In genomic region chr20:58994390-58995159, GRCh38 we compare ENCODE assay signal across 19 cellular contexts. TPM values are rescaled to one million over a fixed set of nuclear protein-coding genes. Genes with fewer than 3 reads are reported as not detected.
DNase-seq lines count a peak whose midpoint lies in the region; ATAC-seq and TF ChIP-seq lines count a peak whose summit lies in the region.
"Had no signal": no experiment of that assay in that cellular context is flagged by ENCODE, and none has a peak within 500 bp of the region (broad histone marks: within the 10 kb centered on the region; RNA-seq: fewer than 3 reads in every experiment).

No MANE protein-coding gene starts in this region.

- H2AFZ ChIP-seq in IMR-90 (replicated peaks; ENCODE audit: low read length, poor library complexity), result no peak overlapping the region
- H2AFZ ChIP-seq in osteoblast (ENCODE audit: low read length), result no peak overlapping the region
- H2AFZ ChIP-seq: neural progenitor cell had no signal

- H4K91ac ChIP-seq in IMR-90 (ENCODE audit: insufficient read depth, low read depth, low read length), result no peak overlapping the region

- in situ Hi-C loops in IMR-90 (cut with MboI; ENCODE audit: low sequenced_read_pairs), result no loop called here

- H3K9me3 Mint-ChIP-seq in activated T-cell treated with anti-CD3 and anti-CD28 coated beads, Interleukin-2, amount 50 U/mL, for 24 hours, result no peaks in the 10 kb centered on the region
- no peaks in the 10 kb centered on the region for H3K9me3 Mint-ChIP-seq in activated naive CD8-positive, alpha-beta T cell treated with anti-CD3 and anti-CD28 coated beads, Interleukin-2, amount 50 U/mL, for 24 hours
- H3K9me3 Mint-ChIP-seq: neural progenitor cell, WTC11 had no signal

- H3K14ac ChIP-seq in IMR-90 (replicated peaks; ENCODE audit: low read depth, low read length), result no peak overlapping the region

- no peak overlapping the region for H3K4ac ChIP-seq in IMR-90 (ENCODE audit: low read depth, low read length)

- H2AK9ac ChIP-seq in IMR-90 (replicated peaks; ENCODE audit: low read depth, low read length, poor library complexity), result no peak overlapping the region

- 73% methylated on average over 3 of the region's 17 CpGs; no CpG with 5 or more reads in 1 of the 2 experiments for WGBS in IMR-90 (ENCODE audit: extremely low coverage in 2 of 2, insufficient read length in 1 of 2), 2 experiments

- H3K4me3 Mint-ChIP-seq in activated T-cell treated with anti-CD3 and anti-CD28 coated beads, Interleukin-2, amount 50 U/mL, for 24 hours, result no peak overlapping the region
- no peak overlapping the region for H3K4me3 Mint-ChIP-seq in activated naive CD8-positive, alpha-beta T cell treated with anti-CD3 and anti-CD28 coated beads, Interleukin-2, amount 50 U/mL, for 24 hours
- H3K4me3 Mint-ChIP-seq: activated naive CD8-positive, alpha-beta T cell; neural progenitor cell; WTC11 had no signal

- peaks cover 2% of the 10 kb centered on the region for H3K4me1 Mint-ChIP-seq in activated T-cell treated with anti-CD3 and anti-CD28 coated beads, Interleukin-2, amount 50 U/mL, for 24 hours (ENCODE audit: low read depth)
- no peaks in the 10 kb centered on the region for H3K4me1 Mint-ChIP-seq in activated naive CD8-positive, alpha-beta T cell treated with anti-CD3 and anti-CD28 coated beads, Interleukin-2, amount 50 U/mL, for 24 hours
- H3K4me1 Mint-ChIP-seq: neural progenitor cell, WTC11 had no signal

- peak overlapping the region; percentile 61 for H3K27ac Mint-ChIP-seq in activated T-cell treated with anti-CD3 and anti-CD28 coated beads, Interleukin-2, amount 50 U/mL, for 24 hours
- H3K27ac Mint-ChIP-seq in activated naive CD8-positive, alpha-beta T cell treated with anti-CD3 and anti-CD28 coated beads, Interleukin-2, amount 50 U/mL, for 24 hours, result peak overlapping the region; percentile 27
- H3K27ac Mint-ChIP-seq: activated naive CD8-positive, alpha-beta T cell; neural progenitor cell had no signal

- POLR2A ChIA-PET in IMR-90 (lab: Charles Lee; ENCODE audit: unreplicated experiment), result interaction anchor here (0.7 kb wide), 1 partner anchor 25 kb away, joined by 21 read pairs; the partner anchor contains the start of gene TUBB1

- TF ChIP-seq CTCF in IMR-90 (conservative IDR thresholded peaks at IDR 0.05; ENCODE audit: low read depth, low read length) (no peak), osteoblast (IDR thresholded peaks at IDR 0.05; ENCODE audit: extremely low read depth, low read depth, low read length) (no peak)

- dilution Hi-C loops in IMR-90 (cut with HindIII; ENCODE audit: low sequenced_read_pairs, unreplicated experiment), result no loop called here

- H2AK5ac ChIP-seq in IMR-90 (ENCODE audit: low read depth, low read length), result no peak overlapping the region

- peaks cover 15% of the 10 kb centered on the region for H4K20me1 ChIP-seq in IMR-90 (ENCODE audit: insufficient read depth, low read length)
- H4K20me1 ChIP-seq in osteoblast (ENCODE audit: insufficient read depth, low read length), result peaks cover 16% of the 10 kb centered on the region

- H3K56ac ChIP-seq in IMR-90 (ENCODE audit: extremely low read depth, insufficient read depth, low read length), result no peak overlapping the region

- no peak for TF ChIP-seq RAD21 in IMR-90 (IDR thresholded peaks at IDR 0.05; ENCODE audit: low read length)

- no peak overlapping the region for H2BK15ac ChIP-seq in IMR-90 (ENCODE audit: low read depth, low read length)

- H3K18ac ChIP-seq in IMR-90 (ENCODE audit: low read depth, low read length), result no peak overlapping the region

- intact Hi-C loops in IMR-90 (cut with micrococcal nuclease), result no loop called here

- no peak for TF ChIP-seq POLR2A in IMR-90 (IDR thresholded peaks at IDR 0.05; ENCODE audit: low read depth, low read length)

- H3K4me1 ChIP-seq in IMR-90 (ENCODE audit: control insufficient read depth, insufficient read depth, low read length) (peaks cover 6% of the 10 kb centered on the region; the same call in 1 of the 2 replicates), osteoblast (ENCODE audit: insufficient read depth, low read length) (no peaks in the 10 kb centered on the region)
- H3K4me1 ChIP-seq: esophagus squamous epithelium, neural progenitor cell, uterus had no signal

- H3K9me1 ChIP-seq in IMR-90 (ENCODE audit: insufficient read depth, low read length), result peaks cover 19% of the 10 kb centered on the region

- no peaks in the 10 kb centered on the region for H3K27me3 ChIP-seq in IMR-90 (ENCODE audit: control insufficient read depth, insufficient read depth, low read length)
- no peaks in the 10 kb centered on the region for H3K27me3 ChIP-seq in osteoblast (ENCODE audit: insufficient read depth, low read length)
- H3K27me3 ChIP-seq: brain microvascular endothelial cell, esophagus squamous epithelium, neural progenitor cell, uterus had no signal

- CTCF ChIA-PET in IMR-90 (lab: Yijun Ruan, JAX), result interaction anchor here (1.2 kb wide), 1 partner anchor 12 kb away, joined by 3 read pairs; no protein-coding TSS in a partner anchor

- no peak overlapping the region for H3K23ac ChIP-seq in IMR-90 (ENCODE audit: low read depth, low read length)

- H3K27ac ChIP-seq in IMR-90 (ENCODE audit: insufficient read depth, low read length), result no peak overlapping the region
- no peak overlapping the region for H3K27ac ChIP-seq in osteoblast (ENCODE audit: low read depth, low read length)
- H3K27ac ChIP-seq: brain microvascular endothelial cell, esophagus squamous epithelium, neural progenitor cell, uterus had no signal

- H3K79me2 ChIP-seq in osteoblast (ENCODE audit: insufficient read depth, low read length), result no peaks in the 10 kb centered on the region

- peaks cover 17 to 41% of the 10 kb centered on the region in 2 experiments for H3K79me1 ChIP-seq in IMR-90 (ENCODE audit: low read depth in 1 of 2, low read length in 2 of 2)

- no peak overlapping the region for H3K4me2 ChIP-seq in IMR-90 (ENCODE audit: low read depth, low read length)
- H3K4me2 ChIP-seq in osteoblast (ENCODE audit: insufficient read depth, low read length), result no peak overlapping the region
- H3K4me2 ChIP-seq: neural progenitor cell had no signal

- no peak overlapping the region for H4K8ac ChIP-seq in IMR-90 (ENCODE audit: low read depth in 2 of 2, low read length in 2 of 2)

- H2BK120ac ChIP-seq in IMR-90 (ENCODE audit: low read depth, low read length), result no peak overlapping the region

- H4K5ac ChIP-seq in IMR-90 (ENCODE audit: low read depth, low read length), result no peak overlapping the region

- H2BK20ac ChIP-seq in IMR-90 (ENCODE audit: low read depth, low read length), result no peak overlapping the region

- H3K9ac ChIP-seq in IMR-90 (ENCODE audit: low read depth, low read length), result no peak overlapping the region
- H3K9ac ChIP-seq: neural progenitor cell had no signal

- H3K9me3 ChIP-seq in IMR-90 (ENCODE audit: control insufficient read depth, insufficient read depth, low read length), result no peaks in the 10 kb centered on the region
- H3K9me3 ChIP-seq in osteoblast (ENCODE audit: low read depth, low read length), result no peaks in the 10 kb centered on the region
- H3K9me3 ChIP-seq: esophagus squamous epithelium, uterus had no signal

- ATAC-seq in IMR-90 (ENCODE audit: low read depth) (no peak), GM21529 (IDR thresholded peaks at IDR 0.05; ENCODE audit: unreplicated experiment) (no peak), HG03439 (IDR thresholded peaks at IDR 0.05; ENCODE audit: unreplicated experiment) (no peak)
- ATAC-seq in activated naive CD8-positive, alpha-beta T cell treated with anti-CD3 and anti-CD28 coated beads, Interleukin-2, amount 50 U/mL, for 24 hours, result no peak
- ATAC-seq: WTC11 had no signal

- no peak overlapping the region for H2BK5ac ChIP-seq in IMR-90 (ENCODE audit: low read depth, low read length, poor library complexity, severe bottlenecking)

- H3K4me3 ChIP-seq in IMR-90 (ENCODE audit: insufficient read depth, low read depth, low read length) (no peak overlapping the region), osteoblast (ENCODE audit: insufficient read depth, low read length) (no peak overlapping the region)
- H3K4me3 ChIP-seq: esophagus squamous epithelium, neural progenitor cell, uterus had no signal

- BruUV-seq in IMR-90 (replicated peaks; lab: Mats Ljungman, UMichigan), result TSS peak; percentile 72

- no peaks in the 10 kb centered on the region for H3K27me3 Mint-ChIP-seq in activated T-cell treated with anti-CD3 and anti-CD28 coated beads, Interleukin-2, amount 50 U/mL, for 24 hours
- no peaks in the 10 kb centered on the region for H3K27me3 Mint-ChIP-seq in activated naive CD8-positive, alpha-beta T cell treated with anti-CD3 and anti-CD28 coated beads, Interleukin-2, amount 50 U/mL, for 24 hours
- H3K27me3 Mint-ChIP-seq: activated naive CD8-positive, alpha-beta T cell had no signal

- no peak for DNase-seq in activated T-cell treated with anti-CD3 and anti-CD28 coated beads, Interleukin-2, amount 50 U/mL, for 24 hours
- DNase-seq in activated T-cell treated with anti-CD3 and anti-CD28 coated beads, Interleukin-2, amount 50 U/mL, for 48 hours, result no peak
- no peak for DNase-seq in IMR-90
- DNase-seq in activated naive CD8-positive, alpha-beta T cell treated with anti-CD3 and anti-CD28 coated beads, Interleukin-2, amount 50 U/mL, for 24 hours, result no peak
- peak; percentile 49 for DNase-seq in osteoblast (ENCODE audit: insufficient read length, low spot score, missing footprints)
- DNase-seq in kidney glomerular epithelial cell (lab: John Stamatoyannopoulos, UW), result no peak
- DNase-seq: brain microvascular endothelial cell, esophagus squamous epithelium, glutamatergic neuron, NCI-H187 treated with DMSO at 0.1 percent for 48 hours had no signal

- H3K36me3 Mint-ChIP-seq in activated T-cell treated with anti-CD3 and anti-CD28 coated beads, Interleukin-2, amount 50 U/mL, for 24 hours (ENCODE audit: low read depth), result peaks cover 91% of the 10 kb centered on the region
- peaks cover 62% of the 10 kb centered on the region for H3K36me3 Mint-ChIP-seq in activated naive CD8-positive, alpha-beta T cell treated with anti-CD3 and anti-CD28 coated beads, Interleukin-2, amount 50 U/mL, for 24 hours (ENCODE audit: low read depth)

- H3K36me3 ChIP-seq in IMR-90 (ENCODE audit: control insufficient read depth, insufficient read depth, low read length) (peaks cover 63% of the 10 kb centered on the region), osteoblast (ENCODE audit: insufficient read depth, low read length) (peaks cover 90% of the 10 kb centered on the region)
- H3K36me3 ChIP-seq: uterus had no signal

RNA-seq across cellular contexts. Expression of gene CTSZ, which starts 12.5 kb away (rescaled TPM):
- total RNA-seq in IMR-90 (2012; rRNA removed), result 43.6 and 46.1 TPM in 2 replicates
- polyA plus RNA-seq in IMR-90 (2012; rRNA removed), result 82.8 and 88.5 TPM in 2 replicates
- 78.1 and 134 TPM in 2 replicates for polyA plus RNA-seq in IMR-90 (2012; cell fraction: cytosol; rRNA removed)
- 37.6 and 39.3 TPM in 2 replicates for polyA plus RNA-seq in IMR-90 (2012; cell fraction: nucleus; rRNA removed; ENCODE audit: low replicate concordance)
- total RNA-seq in osteoblast, result 223 and 264 TPM in 2 replicates

RNA-seq across cellular contexts. Expression of gene NELFCD, which starts 13.5 kb away (rescaled TPM):
- total RNA-seq in IMR-90 (2012; rRNA removed), result 82.2 and 94.1 TPM in 2 replicates
- 85.7 and 88.9 TPM in 2 replicates for polyA plus RNA-seq in IMR-90 (2012; rRNA removed)
- 41.7 and 69.9 TPM in 2 replicates for polyA plus RNA-seq in IMR-90 (2012; cell fraction: cytosol; rRNA removed)
- 137 and 278 TPM in 2 replicates for polyA plus RNA-seq in IMR-90 (2012; cell fraction: nucleus; rRNA removed; ENCODE audit: low replicate concordance)
- 41.3 and 46.7 TPM in 2 replicates for total RNA-seq in osteoblast

RNA-seq across cellular contexts. Expression of gene TUBB1, which starts 24.7 kb away (rescaled TPM):
- total RNA-seq in IMR-90 (2012; rRNA removed) (not detected in 2 replicates), osteoblast (not detected in 2 replicates)
- polyA plus RNA-seq in IMR-90 (2012; rRNA removed), result not detected in 2 replicates
- not detected in 2 replicates for polyA plus RNA-seq in IMR-90 (2012; cell fraction: cytosol; rRNA removed)
- 0.02 TPM in 1 of 2 replicates, not detected in the other for polyA plus RNA-seq in IMR-90 (2012; cell fraction: nucleus; rRNA removed; ENCODE audit: low replicate concordance)
- total RNA-seq: NCI-H460, renal cortical epithelial cell, WTC11 had no signal
- polyA plus RNA-seq: AG04450 had no signal

RNA-seq across cellular contexts. Expression of gene ATP5F1E, which starts 37.6 kb away (rescaled TPM):
- total RNA-seq in IMR-90 (2012; rRNA removed) (3.8 and 12.2 TPM in 2 replicates), osteoblast (19.5 and 23.0 TPM in 2 replicates)
- 34.5 and 42.6 TPM in 2 replicates for polyA plus RNA-seq in IMR-90 (2012; rRNA removed)
- 9.0 and 19.1 TPM in 2 replicates for polyA plus RNA-seq in IMR-90 (2012; cell fraction: cytosol; rRNA removed)
- 1.8 and 10.5 TPM in 2 replicates for polyA plus RNA-seq in IMR-90 (2012; cell fraction: nucleus; rRNA removed; ENCODE audit: low replicate concordance)

RNA-seq across cellular contexts. Expression of gene PRELID3B, which starts 48.0 kb away (rescaled TPM):
- total RNA-seq in IMR-90 (2012; rRNA removed) (41.9 and 80.8 TPM in 2 replicates), osteoblast (68.4 and 72.2 TPM in 2 replicates)
- 18.0 and 24.8 TPM in 2 replicates for polyA plus RNA-seq in IMR-90 (2012; rRNA removed)
- polyA plus RNA-seq in IMR-90 (2012; cell fraction: cytosol; rRNA removed), result 3.3 and 4.8 TPM in 2 replicates
- 1.4 and 8.0 TPM in 2 replicates for polyA plus RNA-seq in IMR-90 (2012; cell fraction: nucleus; rRNA removed; ENCODE audit: low replicate concordance)
